In the genomic region with DNA sequence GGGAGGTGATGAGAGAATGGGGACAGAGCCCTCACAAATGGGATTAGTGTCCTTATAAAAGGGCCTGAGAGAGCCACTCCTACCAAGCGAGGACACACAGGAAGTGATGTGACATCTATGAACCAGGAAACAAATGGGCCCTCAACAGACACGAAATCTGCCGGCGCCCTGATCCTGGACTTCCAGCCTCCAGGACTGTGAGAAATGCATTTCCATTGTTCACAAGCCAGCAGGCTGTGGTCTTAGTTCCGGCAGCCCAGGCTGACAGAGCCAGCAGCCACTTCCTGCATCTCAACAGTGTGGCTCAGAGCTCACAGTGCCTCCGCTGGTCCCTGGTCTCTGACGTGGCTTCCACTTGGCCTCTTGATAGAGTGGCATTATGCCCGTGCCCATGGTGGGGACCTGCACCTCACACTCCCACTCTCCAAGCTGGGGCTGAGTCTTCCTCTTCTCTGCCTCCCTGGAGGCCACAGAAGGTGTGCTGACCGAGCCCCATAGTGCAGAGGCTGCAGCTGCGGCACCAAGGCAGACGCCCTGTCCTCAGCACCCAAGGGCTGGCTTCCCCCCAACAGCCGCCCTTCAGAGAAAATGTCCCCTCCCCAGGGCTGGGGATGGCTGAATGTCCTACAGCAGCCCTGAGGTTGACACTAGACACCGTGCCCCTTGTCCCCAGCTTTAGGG, we compare ENCODE assay signal across 9 cellular contexts. TPM values are rescaled to one million over a fixed set of nuclear protein-coding genes. Genes with fewer than 3 reads are reported as not detected.
DNase-seq lines count a peak whose midpoint lies in the region; ATAC-seq lines count a peak whose summit lies in the region.
"Had no signal": no experiment of that assay in that cellular context is flagged by ENCODE, and none has a peak within 500 bp of the region (broad histone marks: within the 10 kb centered on the region; RNA-seq: fewer than 3 reads in every experiment).

No MANE protein-coding gene starts in this region.

- DNase-seq in GF-D8 (lab: John Stamatoyannopoulos, UW), result peak; percentile 43
- DNase-seq in activated CD4-positive, alpha-beta T cell treated with anti-CD3 and anti-CD28 coated beads for 36 hours, result peak; percentile 67
- DNase-seq in dermis microvascular lymphatic vessel endothelial cell (ENCODE audit: low read depth in 2 of 2), result peak; percentile 80 to 93
- peak; percentile 32 for DNase-seq in renal cortical epithelial cell (ENCODE audit: low read depth)
- DNase-seq in amniotic stem cell (lab: John Stamatoyannopoulos, UW), result no peak
- DNase-seq in D341Med (ENCODE audit: low spot score), result no peak
- no peak for DNase-seq in superior temporal gyrus (ENCODE audit: extremely low spot score)
- DNase-seq: NCI-H526 treated with DMSO at 0.1 percent for 48 hours had no signal

- ATAC-seq in activated CD4-positive, alpha-beta T cell treated with anti-CD3 and anti-CD28 coated beads for 36 hours, result peak; percentile 87
- no peak for ATAC-seq in HG02678 (IDR thresholded peaks at IDR 0.05; ENCODE audit: unreplicated experiment)

- peaks cover 4% of the 10 kb centered on the region for H3K36me3 Mint-ChIP-seq in activated CD4-positive, alpha-beta T cell treated with anti-CD3 and anti-CD28 coated beads for 36 hours (ENCODE audit: low read depth)

- no peaks in the 10 kb centered on the region for H3K9me3 Mint-ChIP-seq in activated CD4-positive, alpha-beta T cell treated with anti-CD3 and anti-CD28 coated beads for 36 hours (ENCODE audit: low read depth)

- CTCF ChIA-PET in activated CD4-positive, alpha-beta T cell treated with anti-CD3 and anti-CD28 coated beads for 36 hours (lab: Charles Lee), result interaction anchor here (0.5 to 3.9 kb wide), 17 partner anchors 9 to 1941 kb away, joined by 3 to 40 read pairs (median 4); partner anchors contain the start of gene ACOT7

- no peaks in the 10 kb centered on the region for H3K27me3 Mint-ChIP-seq in activated CD4-positive, alpha-beta T cell treated with anti-CD3 and anti-CD28 coated beads for 36 hours

- peak overlapping the region; percentile 14 for H3K4me3 Mint-ChIP-seq in activated CD4-positive, alpha-beta T cell treated with anti-CD3 and anti-CD28 coated beads for 36 hours

- POLR2A ChIA-PET in activated CD4-positive, alpha-beta T cell treated with anti-CD3 and anti-CD28 coated beads for 36 hours (lab: Charles Lee), result interaction anchor here (0.6 to 1.2 kb wide), 2 partner anchors 12 to 1805 kb away, joined by 3 to 7 read pairs; no protein-coding TSS in a partner anchor

- H3K4me1 Mint-ChIP-seq in activated CD4-positive, alpha-beta T cell treated with anti-CD3 and anti-CD28 coated beads for 36 hours, result peaks cover 18% of the 10 kb centered on the region

- peak overlapping the region; percentile 56 for H3K27ac Mint-ChIP-seq in activated CD4-positive, alpha-beta T cell treated with anti-CD3 and anti-CD28 coated beads for 36 hours

- intact Hi-C loops in activated CD4-positive, alpha-beta T cell treated with anti-CD3 and anti-CD28 coated beads for 36 hours (cut with DNase I, micrococcal nuclease), result loop anchor here (1.0 to 5.0 kb wide), 5 partner anchors 45 to 129 kb away; partner anchors contain the start of gene ACOT7 (in 1 of the 2)

RNA-seq across cellular contexts. Expression of gene ACOT7, which starts 44.9 kb away (rescaled TPM):
- total RNA-seq in activated CD4-positive, alpha-beta T cell treated with anti-CD3 and anti-CD28 coated beads for 36 hours, result 10 to 100 TPM; 93.8 to 99.2 TPM
- total RNA-seq in dermis microvascular lymphatic vessel endothelial cell (21.8 and 23.9 TPM in 2 replicates), renal cortical epithelial cell (17.9 and 23.1 TPM in 2 replicates)

Comparison
In these comparisons a context has a peak if more than half of its experiments do, and no peak if none do; other contexts are left out.
1. DNase-seq: peak in GF-D8 (single experiment), activated CD4-positive, alpha-beta T cell treated with anti-CD3 and anti-CD28 coated beads for 36 hours (single experiment), dermis microvascular lymphatic vessel endothelial cell (2 of 2) and renal cortical epithelial cell (single experiment); none in amniotic stem cell (single experiment), D341Med (single experiment) and superior temporal gyrus (single experiment).